In genomic region chrX:106378616-106379015, GRCh38 we compare ENCODE assay signal across 19 cellular contexts.
DNase-seq lines count a peak whose midpoint lies in the region; ATAC-seq and TF ChIP-seq lines count a peak whose summit lies in the region.
"Had no signal": no experiment of that assay in that cellular context is flagged by ENCODE, and none has a peak within 500 bp of the region (broad histone marks: within the 10 kb centered on the region; RNA-seq: fewer than 3 reads in every experiment).

No MANE protein-coding gene starts in this region.

- H3K4me1 Mint-ChIP-seq in activated naive CD4-positive, alpha-beta T cell treated with anti-CD3 and anti-CD28 coated beads, Interleukin-2, amount 10 ng/mL, durations not matched to agents 7 days and 5 days, result no peaks in the 10 kb centered on the region
- H3K4me1 Mint-ChIP-seq in natural killer cell, result peaks cover 0 to 14% of the 10 kb centered on the region in 2 donors

- CTCF ChIA-PET in activated naive CD4-positive, alpha-beta T cell treated with anti-CD3 and anti-CD28 coated beads, Interleukin-2, amount 10 ng/mL, durations not matched to agents 7 days and 5 days (lab: Charles Lee), result no interaction called here
- CTCF ChIA-PET in RWPE1 (lab: Yijun Ruan, JAX), result no interaction called here

- ATAC-seq in GM21717 (IDR thresholded peaks at IDR 0.05; ENCODE audit: unreplicated experiment) (peak; percentile 89), natural killer cell (peak in 1 of 3 donors; percentile 61)
- ATAC-seq: stimulated activated naive B cell treated with anti-CD40 and anti-IgM and Interleukin-4, amounts not matched to agents 10 μg/mL and 1 μg/mL and 100 μg/mL, for 72 hours had no signal

- H3K4me3 Mint-ChIP-seq in activated naive CD4-positive, alpha-beta T cell treated with anti-CD3 and anti-CD28 coated beads, Interleukin-2, amount 10 ng/mL, durations not matched to agents 7 days and 5 days, result no peak overlapping the region
- peak overlapping the region; percentile 50 for H3K4me3 Mint-ChIP-seq in natural killer cell

- H3K27ac Mint-ChIP-seq in activated naive CD4-positive, alpha-beta T cell treated with anti-CD3 and anti-CD28 coated beads, Interleukin-2, amount 10 ng/mL, durations not matched to agents 7 days and 5 days, result peak overlapping the region; percentile 73
- H3K27ac Mint-ChIP-seq in natural killer cell, result peak overlapping the region in 1 of 2 donors; percentile 12
- H3K27ac Mint-ChIP-seq: progenitor cell of endocrine pancreas; stimulated activated naive B cell treated with anti-CD40 and anti-IgM and Interleukin-4, amounts not matched to agents 10 μg/mL and 1 μg/mL and 100 μg/mL, for 72 hours had no signal

- intact Hi-C loops in natural killer cell (cut with micrococcal nuclease), result no loop called here

- no peak overlapping the region for H3K27ac ChIP-seq in RWPE1
- H3K27ac ChIP-seq: HL-60, SJCRH30, vagina, WERI-Rb-1 had no signal

- no peaks in the 10 kb centered on the region for H3K36me3 Mint-ChIP-seq in activated naive CD4-positive, alpha-beta T cell treated with anti-CD3 and anti-CD28 coated beads, Interleukin-2, amount 10 ng/mL, durations not matched to agents 7 days and 5 days
- H3K36me3 Mint-ChIP-seq in natural killer cell, result no peaks in the 10 kb centered on the region
- H3K36me3 Mint-ChIP-seq: stimulated activated naive B cell treated with anti-CD40 and anti-IgM and Interleukin-4, amounts not matched to agents 10 μg/mL and 1 μg/mL and 100 μg/mL, for 72 hours had no signal

- DNase-seq in activated naive CD4-positive, alpha-beta T cell treated with anti-CD3 and anti-CD28 coated beads, Interleukin-2, amount 10 ng/mL, durations not matched to agents 7 days and 5 days, result no peak
- DNase-seq in activated naive CD4-positive, alpha-beta T cell treated with anti-CD3 and anti-CD28 coated beads, Interleukin-2, amount 50 U/mL, for 16 hours, result no peak
- DNase-seq in LHCN-M2 (ENCODE audit: low read depth) (peak; percentile 14), natural killer cell (no peak), Kasumi-1 (lab: John Stamatoyannopoulos, UW) (no peak), RWPE1 (ENCODE audit: low spot score) (no peak), GM10266 (ENCODE audit: extremely low spot score) (no peak)
- DNase-seq: activated effector memory CD4-positive, alpha-beta T cell treated with Interleukin-2 at 50 U/mL for 16 hours; cerebellar nuclear complex; DMS79; NCI-H748 treated with DMSO at 0.1 percent for 48 hours; SJCRH30; stimulated activated CD4-positive, alpha-beta T cell treated with anti-CD3 and anti-CD28 coated beads, Interleukin-2, amount 100 ng/mL, for 24 hours; stimulated activated naive B cell treated with anti-CD40 and anti-IgM and Interleukin-4, amounts not matched to agents 10 μg/mL and 1 μg/mL and 100 μg/mL, for 72 hours; WERI-Rb-1 had no signal

- POLR2A ChIA-PET in RWPE1 (lab: Yijun Ruan, JAX; ENCODE audit: low non-redundant PET), result no interaction called here

- H3K27me3 Mint-ChIP-seq in activated naive CD4-positive, alpha-beta T cell treated with anti-CD3 and anti-CD28 coated beads, Interleukin-2, amount 10 ng/mL, durations not matched to agents 7 days and 5 days, result no peaks in the 10 kb centered on the region
- H3K27me3 Mint-ChIP-seq in natural killer cell (ENCODE audit: low read depth in 2 of 2), result peaks cover 0 to 6% of the 10 kb centered on the region in 2 donors
- H3K27me3 Mint-ChIP-seq: progenitor cell of endocrine pancreas; stimulated activated naive B cell treated with anti-CD40 and anti-IgM and Interleukin-4, amounts not matched to agents 10 μg/mL and 1 μg/mL and 100 μg/mL, for 72 hours had no signal

- H3K9me3 Mint-ChIP-seq in activated naive CD4-positive, alpha-beta T cell treated with anti-CD3 and anti-CD28 coated beads, Interleukin-2, amount 10 ng/mL, durations not matched to agents 7 days and 5 days, result no peaks in the 10 kb centered on the region
- no peaks in the 10 kb centered on the region for H3K9me3 Mint-ChIP-seq in natural killer cell

- TF ChIP-seq CTCF in natural killer cell (IDR thresholded peaks at IDR 0.05) (no peak), RWPE1 (conservative IDR thresholded peaks at IDR 0.05; ENCODE audit: low read depth) (no peak), GM10266 (IDR thresholded peaks at IDR 0.05; ENCODE audit: control insufficient read depth, insufficient read depth, low read depth, missing control alignments) (no peak)
